Comparison of ENCODE assay signal across 10 cellular contexts in genomic region chr10:70578371-70578947, GRCh38. TPM values are rescaled to one million over a fixed set of nuclear protein-coding genes. Genes with fewer than 3 reads are reported as not detected.
DNase-seq lines count a peak whose midpoint lies in the region; ATAC-seq and TF ChIP-seq lines count a peak whose summit lies in the region.
"Had no signal": no experiment of that assay in that cellular context is flagged by ENCODE, and none has a peak within 500 bp of the region (broad histone marks: within the 10 kb centered on the region; RNA-seq: fewer than 3 reads in every experiment).

No MANE protein-coding gene starts in this region.

- WGBS in right lobe of liver (ENCODE audit: insufficient coverage, low coverage, low lambda C conversion rate, missing lambda C conversion rate) = 40% methylated on average over 7 of the region's 7 CpGs

- intact Hi-C loops in right lobe of liver (cut with DNase I) = no loop called here

- no peak overlapping the region for H3K27ac ChIP-seq in right lobe of liver

- H3K4me1 ChIP-seq in right lobe of liver = peaks cover 0 to 5% (median 0%) of the 10 kb centered on the region in 4 donors

- H3K27me3 Mint-ChIP-seq in activated T-cell treated with anti-CD3 and anti-CD28 coated beads, Interleukin-2, amount 50 U/mL, for 4 hours (ENCODE audit: low read depth) = no peaks in the 10 kb centered on the region

- H3K4me3 Mint-ChIP-seq in activated T-cell treated with anti-CD3 and anti-CD28 coated beads, Interleukin-2, amount 50 U/mL, for 4 hours = peak overlapping the region; percentile 56

- H3K4me1 Mint-ChIP-seq in activated T-cell treated with anti-CD3 and anti-CD28 coated beads, Interleukin-2, amount 50 U/mL, for 4 hours (ENCODE audit: low read depth) = peaks cover 48% of the 10 kb centered on the region

- H3K27me3 ChIP-seq in right lobe of liver = no peaks in the 10 kb centered on the region

- no peaks in the 10 kb centered on the region for H3K36me3 Mint-ChIP-seq in activated T-cell treated with anti-CD3 and anti-CD28 coated beads, Interleukin-2, amount 50 U/mL, for 4 hours (ENCODE audit: insufficient read depth)

- no peak for TF ChIP-seq CTCF in right lobe of liver (IDR thresholded peaks at IDR 0.05)

- no peaks in the 10 kb centered on the region for H3K36me3 ChIP-seq in right lobe of liver

- H3K9me3 Mint-ChIP-seq in activated T-cell treated with anti-CD3 and anti-CD28 coated beads, Interleukin-2, amount 50 U/mL, for 4 hours = no peaks in the 10 kb centered on the region

- ATAC-seq in GM18517 (IDR thresholded peaks at IDR 0.05; ENCODE audit: unreplicated experiment) = peak; percentile 62
- peak; percentile 77 for ATAC-seq in HG02885 (IDR thresholded peaks at IDR 0.05; ENCODE audit: poor library complexity, unreplicated experiment)
- ATAC-seq in activated T-cell treated with anti-CD3 and anti-CD28 coated beads, Interleukin-2, amount 50 U/mL, for 4 hours = peak; percentile 89 to 92
- ATAC-seq in right lobe of liver = peak; percentile 23 to 41 (median 34)

- H3K4me3 ChIP-seq in right lobe of liver = no peak overlapping the region
- H3K4me3 ChIP-seq: skin epidermis had no signal

- H3K9me3 ChIP-seq in right lobe of liver = no peaks in the 10 kb centered on the region

- DNase-seq in NOMO-1 treated with dmso at 0.1 percent for 144 hours (lab: John Stamatoyannopoulos, UW; ENCODE audit: unreplicated experiment) (peak; percentile 23), right lobe of liver (no peak), SK-N-DZ (ENCODE audit: low spot score) (no peak), NCI-H446 treated with DMSO at 0.1 percent for 48 hours (lab: John Stamatoyannopoulos, UW) (no peak), amniotic stem cell (lab: John Stamatoyannopoulos, UW) (no peak)
- DNase-seq in activated T-cell treated with anti-CD3 and anti-CD28 coated beads, Interleukin-2, amount 50 U/mL, for 4 hours = peak; percentile 47

- TF ChIP-seq POLR2A in right lobe of liver (IDR thresholded peaks at IDR 0.05) = no peak

RNA-seq across cellular contexts. Expression of gene PRF1, which starts 24.1 kb away (rescaled TPM):
- 10 to 100 TPM; 15.7 to 57.6 (median 36.6) TPM for total RNA-seq in activated T-cell treated with anti-CD3 and anti-CD28 coated beads, Interleukin-2, amount 50 U/mL, for 4 hours
- total RNA-seq in right lobe of liver = 1 to 10 TPM; 1.7 to 6.5 (median 3.1) TPM
- polyA plus RNA-seq in SK-N-DZ (2014; cell fraction: cytosol; rRNA removed) = not detected in 2 replicates
- polyA plus RNA-seq in SK-N-DZ (2014; cell fraction: nucleus; rRNA removed) = not detected in 2 replicates
- total RNA-seq: SK-MEL-5 had no signal

Comparison
In these comparisons a context has a peak if more than half of its experiments do, and no peak if none do; other contexts are left out.
1. ATAC-seq: peak in every context shown above with its lines; median percentile 90 in activated T-cell treated with anti-CD3 and anti-CD28 coated beads, Interleukin-2, amount 50 U/mL, for 4 hours; 77 in HG02885; 62 in GM18517; 34 in right lobe of liver.
2. DNase-seq: peak in NOMO-1 treated with dmso at 0.1 percent for 144 hours (single experiment) and activated T-cell treated with anti-CD3 and anti-CD28 coated beads, Interleukin-2, amount 50 U/mL, for 4 hours (single experiment); none in right lobe of liver (0 of 3), SK-N-DZ (single experiment), NCI-H446 treated with DMSO at 0.1 percent for 48 hours (single experiment) and amniotic stem cell (single experiment).